Comparison of ENCODE assay signal across 1 cellular context in genomic region chr1:235504494-235505222, GRCh38.
A peak's percentile ranks its signal among the peaks of the same experiment; 100 is the strongest.
TF ChIP-seq lines count a peak whose summit lies in the region.

No MANE protein-coding gene starts in this region.

TF ChIP-seq in GM12878, 131 proteins besides CTCF, POLR2A, EP300 and RAD21 (continued from another document):
- 0 out of 2 replicates have a peak, but pooled peaks have one; percentile 56 for TF ChIP-seq ELK1 (IDR thresholded peaks at IDR 0.05; ENCODE audit: low read depth, low read length)
- TF ChIP-seq POU2F2 (IDR thresholded peaks at IDR 0.05; ENCODE audit: borderline replicate concordance, low read depth, low read length), result no peak; the same call in 1 of the 3 replicates
